ENCODE assay signal across 8 cellular contexts in genomic region chr5:84381501-84382362, GRCh38. TPM values are rescaled to one million over a fixed set of nuclear protein-coding genes. Genes with fewer than 3 reads are reported as not detected.
DNase-seq lines count a peak whose midpoint lies in the region; ATAC-seq and TF ChIP-seq lines count a peak whose summit lies in the region.

No MANE protein-coding gene starts in this region.

- TF ChIP-seq EP300 in stomach (IDR thresholded peaks at IDR 0.05): no peak

- no peak for TF ChIP-seq CTCF in WERI-Rb-1 (IDR thresholded peaks at IDR 0.05; ENCODE audit: low read depth, low read length)
- no peak for TF ChIP-seq CTCF in stomach (IDR thresholded peaks at IDR 0.05)

- H3K27ac ChIP-seq in HUES64 (ENCODE audit: low read depth, low read length) (no peak overlapping the region; the same call in 1 of the 2 replicates), WERI-Rb-1 (peak overlapping the region; percentile 80), iPS DF 6.9 (ENCODE audit: low read length) (no peak overlapping the region), stomach (peak overlapping the region; percentile 71 to 82 (median 80))

- H3K36me3 ChIP-seq in HUES64 (ENCODE audit: insufficient read depth, low read length): no peaks in the 10 kb centered on the region
- H3K36me3 ChIP-seq in WERI-Rb-1: no peaks in the 10 kb centered on the region; the same call in 1 of the 2 replicates
- H3K36me3 ChIP-seq in iPS DF 6.9 (ENCODE audit: control insufficient read depth, insufficient read depth, low read length): no peaks in the 10 kb centered on the region
- H3K36me3 ChIP-seq in stomach: no peaks in the 10 kb centered on the region

- no peak for TF ChIP-seq POLR2A in stomach (IDR thresholded peaks at IDR 0.05)

- H3K27me3 ChIP-seq in HUES64 (ENCODE audit: insufficient read depth, low read length) (peaks cover 32% of the 10 kb centered on the region), WERI-Rb-1 (ENCODE audit: insufficient read depth, low read depth, severe bottlenecking) (no peaks in the 10 kb centered on the region), iPS DF 6.9 (ENCODE audit: control insufficient read depth, insufficient read depth, low read length) (no peaks in the 10 kb centered on the region), stomach (peaks cover 4 to 45% (median 35%) of the 10 kb centered on the region in 3 donors)

- no peaks in the 10 kb centered on the region for H3K9me3 ChIP-seq in HUES64 (ENCODE audit: insufficient read depth, low read depth, low read length)
- no peaks in the 10 kb centered on the region for H3K9me3 ChIP-seq in WERI-Rb-1 (ENCODE audit: severe bottlenecking)
- no peaks in the 10 kb centered on the region for H3K9me3 ChIP-seq in iPS DF 6.9 (ENCODE audit: control insufficient read depth, insufficient read depth, low read length)
- no peaks in the 10 kb centered on the region for H3K9me3 ChIP-seq in stomach

- 11% methylated on average over 12 of the region's 14 CpGs for WGBS in HUES64
- WGBS in iPS DF 6.9 (ENCODE audit: insufficient coverage, insufficient read length): no CpG with 5 or more reads among the region's 14 CpGs
- 8 to 25% (median 11%) methylated on average over 10 to 14 of the region's 14 CpGs for WGBS in stomach, 5 donors

- H3K4me1 ChIP-seq in HUES64 (ENCODE audit: insufficient read depth, low read length) (peaks cover 42% of the 10 kb centered on the region), iPS DF 6.9 (ENCODE audit: control insufficient read depth, insufficient read depth, low read length) (no peaks in the 10 kb centered on the region; the same call in 1 of the 2 replicates), stomach (peaks cover 0 to 35% (median 26%) of the 10 kb centered on the region in 4 donors)

- intact Hi-C loops in stomach (cut with DNase I; ENCODE audit: low total_unique reads): no loop called here

- no peak for ATAC-seq in HG02763 (IDR thresholded peaks at IDR 0.05; ENCODE audit: unreplicated experiment)
- no peak for ATAC-seq in GM19452 (IDR thresholded peaks at IDR 0.05; ENCODE audit: unreplicated experiment)

- peak overlapping the region; percentile 54 for H3K9ac ChIP-seq in HUES64 (ENCODE audit: low read depth, low read length)

- H3K4me3 ChIP-seq in HUES64 (ENCODE audit: low read length): peak overlapping the region; percentile 67
- H3K4me3 ChIP-seq in WERI-Rb-1 (ENCODE audit: low read depth, low read length): peak overlapping the region; percentile 90
- H3K4me3 ChIP-seq in iPS DF 6.9 (ENCODE audit: low read length): peak overlapping the region; percentile 94; the same call in 1 of the 2 replicates
- peak overlapping the region; percentile 48 to 57 (median 54) for H3K4me3 ChIP-seq in stomach

- DNase-seq in WERI-Rb-1 (peak; percentile 33), iPS DF 6.9 (ENCODE audit: low read depth, low spot score) (no peak), stomach (no peak), KG1 (lab: John Stamatoyannopoulos, UW) (no peak), HuH-7 (ENCODE audit: low spot score) (no peak)

RNA-seq across cellular contexts. Expression of gene EDIL3, which starts 2.9 kb away (rescaled TPM):
- polyA plus RNA-seq in HUES64 (2013, experiment 1 of 2): 22.1 TPM
- 21.7 TPM for polyA plus RNA-seq in HUES64 (2013, experiment 2 of 2)
- 10 to 100 TPM in 4 of 5 donors, 1 to 10 TPM in 1; 2.3 to 75.0 (median 22.3) TPM for total RNA-seq in stomach
- 1 to 10 TPM; 5.6 to 9.0 (median 8.1) TPM for polyA plus RNA-seq in stomach

Comparison
In these comparisons a context has a peak if more than half of its experiments do, and no peak if none do; other contexts are left out.
1. H3K27ac ChIP-seq: peak in WERI-Rb-1 (single experiment) and stomach (5 of 5); none in HUES64 (single experiment) and iPS DF 6.9 (single experiment).
2. Peak in every context shown above with its lines, with median percentiles within 50 percentile points of each other: H3K4me3 ChIP-seq.